Comparison of ENCODE assay signal across 9 cellular contexts in genomic region chr3:31754575-31755278, GRCh38.
DNase-seq lines count a peak whose midpoint lies in the region; ATAC-seq and TF ChIP-seq lines count a peak whose summit lies in the region.
"Had no signal": no experiment of that assay in that cellular context is flagged by ENCODE, and none has a peak within 500 bp of the region (broad histone marks: within the 10 kb centered on the region; RNA-seq: fewer than 3 reads in every experiment).

No MANE protein-coding gene starts in this region.

- H3K36me3 Mint-ChIP-seq in activated naive CD4-positive, alpha-beta T cell treated with anti-CD3 and anti-CD28 coated beads for 36 hours (ENCODE audit: low read depth) = no peaks in the 10 kb centered on the region

- H3K27me3 Mint-ChIP-seq in activated naive CD4-positive, alpha-beta T cell treated with anti-CD3 and anti-CD28 coated beads for 36 hours (ENCODE audit: low read depth) = peaks cover 2% of the 10 kb centered on the region
- H3K27me3 Mint-ChIP-seq in stimulated activated naive CD8-positive, alpha-beta T cell treated with anti-CD3 and anti-CD28 coated beads, Interleukin-15, amount 100 ng/mL, for 72 hours = no peaks in the 10 kb centered on the region

- no peak for TF ChIP-seq POLR2A in prostate gland (IDR thresholded peaks at IDR 0.05)

- no peaks in the 10 kb centered on the region for H3K27me3 ChIP-seq in prostate gland (replicated peaks; ENCODE audit: insufficient read depth)
- H3K27me3 ChIP-seq: body of pancreas had no signal

- no peak overlapping the region for H3K4me3 Mint-ChIP-seq in activated naive CD4-positive, alpha-beta T cell treated with anti-CD3 and anti-CD28 coated beads for 36 hours
- H3K4me3 Mint-ChIP-seq in stimulated activated naive CD8-positive, alpha-beta T cell treated with anti-CD3 and anti-CD28 coated beads, Interleukin-15, amount 100 ng/mL, for 72 hours = no peak overlapping the region

- H3K27ac Mint-ChIP-seq in activated naive CD4-positive, alpha-beta T cell treated with anti-CD3 and anti-CD28 coated beads for 36 hours = peak overlapping the region; percentile 94
- H3K27ac Mint-ChIP-seq in stimulated activated naive CD8-positive, alpha-beta T cell treated with anti-CD3 and anti-CD28 coated beads, Interleukin-15, amount 100 ng/mL, for 72 hours = peak overlapping the region in 1 of 2 donors; percentile 55

- no peaks in the 10 kb centered on the region for H3K36me3 ChIP-seq in prostate gland

- TF ChIP-seq CTCF in prostate gland (IDR thresholded peaks at IDR 0.05) = no peak

- H3K4me1 ChIP-seq in prostate gland (replicated peaks) = no peaks in the 10 kb centered on the region
- H3K4me1 ChIP-seq: body of pancreas had no signal

- whole genome bisulfite sequencing in prostate gland = 67% methylated on average over 6 of the region's 6 CpGs

- no peaks in the 10 kb centered on the region for H3K9me3 Mint-ChIP-seq in activated naive CD4-positive, alpha-beta T cell treated with anti-CD3 and anti-CD28 coated beads for 36 hours
- no peaks in the 10 kb centered on the region for H3K9me3 Mint-ChIP-seq in stimulated activated naive CD8-positive, alpha-beta T cell treated with anti-CD3 and anti-CD28 coated beads, Interleukin-15, amount 100 ng/mL, for 72 hours

- intact Hi-C loops in activated naive CD4-positive, alpha-beta T cell treated with anti-CD3 and anti-CD28 coated beads for 36 hours (cut with micrococcal nuclease) = loop anchor here (2.0 to 10.0 kb wide), 6 partner anchors 118 to 1240 kb away; no protein-coding TSS in a partner anchor
- intact Hi-C loops in prostate gland (cut with DNase I) = no loop called here

- DNase-seq in activated naive CD4-positive, alpha-beta T cell treated with anti-CD3 and anti-CD28 coated beads for 36 hours = no peak
- no peak for DNase-seq in activated naive CD4-positive, alpha-beta T cell treated with anti-CD3 and anti-CD28 coated beads, Interleukin-2, amount 50 U/mL, for 16 hours
- peak in 1 of 2 donors; percentile 16 for DNase-seq in stimulated activated naive CD8-positive, alpha-beta T cell treated with anti-CD3 and anti-CD28 coated beads, Interleukin-15, amount 100 ng/mL, for 72 hours
- no peak for DNase-seq in HT-29 (ENCODE audit: low spot score)
- DNase-seq in HK-2 (ENCODE audit: unreplicated experiment) = no peak
- DNase-seq in prostate gland (ENCODE audit: low spot score) = no peak
- DNase-seq: body of pancreas had no signal

- no peaks in the 10 kb centered on the region for H3K9me3 ChIP-seq in prostate gland
- H3K9me3 ChIP-seq: body of pancreas had no signal

- no peak overlapping the region for H3K4me3 ChIP-seq in prostate gland
- H3K4me3 ChIP-seq: body of pancreas had no signal

- peaks cover 41% of the 10 kb centered on the region for H3K4me1 Mint-ChIP-seq in activated naive CD4-positive, alpha-beta T cell treated with anti-CD3 and anti-CD28 coated beads for 36 hours (ENCODE audit: low read depth)
- H3K4me1 Mint-ChIP-seq in stimulated activated naive CD8-positive, alpha-beta T cell treated with anti-CD3 and anti-CD28 coated beads, Interleukin-15, amount 100 ng/mL, for 72 hours = peaks cover 26% of the 10 kb centered on the region

- CTCF ChIA-PET in activated naive CD4-positive, alpha-beta T cell treated with anti-CD3 and anti-CD28 coated beads for 36 hours (lab: Charles Lee) = interaction anchor here (0.9 kb wide), 1 partner anchor 25 kb away, joined by 3 read pairs; no protein-coding TSS in a partner anchor

- H3K27ac ChIP-seq in prostate gland = no peak overlapping the region
- H3K27ac ChIP-seq: body of pancreas had no signal

- ATAC-seq in HG02588 (IDR thresholded peaks at IDR 0.05; ENCODE audit: unreplicated experiment) = peak; percentile 95
- peak; percentile 84 for ATAC-seq in HG03460 (IDR thresholded peaks at IDR 0.05; ENCODE audit: unreplicated experiment)
- peak; percentile 78 for ATAC-seq in stimulated activated naive CD8-positive, alpha-beta T cell treated with anti-CD3 and anti-CD28 coated beads, Interleukin-15, amount 100 ng/mL, for 72 hours
- ATAC-seq: body of pancreas had no signal
